13 cellular contexts compared by ENCODE assay signal in genomic region chr12:69252033-69252432, GRCh38. TPM values are rescaled to one million over a fixed set of nuclear protein-coding genes. Genes with fewer than 3 reads are reported as not detected.
A peak's percentile ranks its signal among the peaks of the same experiment; 100 is the strongest.
DNase-seq lines count a peak whose midpoint lies in the region; ATAC-seq and FAIRE-seq lines count a peak whose summit lies in the region.
"Had no signal": no experiment of that assay in that cellular context is flagged by ENCODE, and none has a peak within 500 bp of the region (broad histone marks: within the 10 kb centered on the region; RNA-seq: fewer than 3 reads in every experiment).

No MANE protein-coding gene starts in this region.

- H2BK5ac ChIP-seq in mesenchymal stem cell (ENCODE audit: low read depth, low read length, poor library complexity, severe bottlenecking) = no peak overlapping the region

- no peak overlapping the region for H3K14ac ChIP-seq in mesenchymal stem cell (ENCODE audit: low read length in 2 of 2)

- H3K4me1 ChIP-seq in mesenchymal stem cell (ENCODE audit: control insufficient read depth, insufficient read depth, low read depth, low read length) (peaks cover 1% of the 10 kb centered on the region), small intestine (ENCODE audit: control insufficient read depth in 2 of 2, insufficient read depth in 1 of 2, low read depth in 1 of 2, low read length in 1 of 2) (peaks cover 0 to 2% of the 10 kb centered on the region in 2 donors)

- H3K36me3 Mint-ChIP-seq in activated T-helper 17 cell treated with anti-CD3 and anti-CD28 coated beads, Interleukin-2, amount 50 U/mL, for 72 hours (ENCODE audit: low read depth) = peaks cover 86% of the 10 kb centered on the region

- H3K9me3 Mint-ChIP-seq in activated T-helper 17 cell treated with anti-CD3 and anti-CD28 coated beads, Interleukin-2, amount 50 U/mL, for 72 hours = no peaks in the 10 kb centered on the region
- H3K9me3 Mint-ChIP-seq: central memory CD8-positive, alpha-beta T cell had no signal

- H2AFZ ChIP-seq in mesenchymal stem cell (ENCODE audit: low read depth, low read length) = no peak overlapping the region

- H3K23ac ChIP-seq in mesenchymal stem cell (ENCODE audit: low read length in 2 of 2) = no peak overlapping the region

- no peak overlapping the region for H2BK12ac ChIP-seq in mesenchymal stem cell (ENCODE audit: low read length in 2 of 2)

- no peak overlapping the region for H4K91ac ChIP-seq in mesenchymal stem cell (ENCODE audit: low read length)

- no peak overlapping the region for H2BK15ac ChIP-seq in mesenchymal stem cell (ENCODE audit: low read depth, poor library complexity, severe bottlenecking)

- H3K18ac ChIP-seq in mesenchymal stem cell (ENCODE audit: low read depth in 1 of 2, low read length in 2 of 2) = no peak overlapping the region

- no peak overlapping the region for H4K8ac ChIP-seq in mesenchymal stem cell (ENCODE audit: low read length)

- no peak overlapping the region for H3K4me2 ChIP-seq in mesenchymal stem cell (ENCODE audit: low read length, poor library complexity, severe bottlenecking)

- WGBS in mesenchymal stem cell = 56% methylated on average over 1 of the region's 1 CpG
- 9 to 16% (median 15%) methylated on average over 1 of the region's 1 CpG for WGBS in small intestine, 3 donors

- in situ Hi-C loops in Caki2 (cut with HindIII; ENCODE audit: low pct_unique_long_range_greater_than_20kb, low sequenced_read_pairs) = loop anchor here (25.0 kb wide), 1 partner anchor 390 kb away; no protein-coding TSS in a partner anchor

- H3K27ac ChIP-seq in mesenchymal stem cell (ENCODE audit: low read length, poor library complexity, severe bottlenecking) = no peak overlapping the region
- H3K27ac ChIP-seq in small intestine (ENCODE audit: low read depth in 1 of 2, low read length in 1 of 2) = no peak overlapping the region

- peak; percentile 43 for ATAC-seq in activated T-helper 17 cell treated with anti-CD3 and anti-CD28 coated beads, Interleukin-2, amount 50 U/mL, for 72 hours (replicated peaks)
- ATAC-seq: Panc1; stimulated activated naive CD8-positive, alpha-beta T cell treated with anti-CD3 and anti-CD28 coated beads, Interleukin-15, Interleukin-2, amounts not matched to agents 100 U/mL and 50 U/mL, for 24 hours had no signal

- no peaks in the 10 kb centered on the region for H3K9me3 ChIP-seq in mesenchymal stem cell (ENCODE audit: control insufficient read depth, low read length)
- H3K9me3 ChIP-seq in small intestine (ENCODE audit: control insufficient read depth, low read depth) = no peaks in the 10 kb centered on the region

- H3K4me3 ChIP-seq in mesenchymal stem cell (ENCODE audit: insufficient read depth in 1 of 2, low read depth in 1 of 2, low read length in 2 of 2) = no peak overlapping the region
- no peak overlapping the region for H3K4me3 ChIP-seq in small intestine (ENCODE audit: low read depth in 1 of 2, low read length in 2 of 2)

- H2BK120ac ChIP-seq in mesenchymal stem cell (ENCODE audit: low read depth, low read length) = no peak overlapping the region

- H3K4ac ChIP-seq in mesenchymal stem cell (ENCODE audit: low read depth in 1 of 2, low read length in 2 of 2) = no peak overlapping the region

- DNase-seq in Caki2 (ENCODE audit: low read depth) (peak; percentile 30), HCEC 1CT (peak; percentile 22), mesenchymal stem cell (peak; percentile 58), small intestine (no peak), SKM-1 treated with dmso at 0.1 percent for 144 hours (lab: John Stamatoyannopoulos, UW; ENCODE audit: unreplicated experiment) (no peak), NCI-H187 (lab: John Stamatoyannopoulos, UW) (no peak)
- DNase-seq: activated T-cell treated with anti-CD3 and anti-CD28 coated beads, Interleukin-2, amount 50 U/mL, for 1 hour; kidney; NCI-H2107; stimulated activated naive CD8-positive, alpha-beta T cell treated with anti-CD3 and anti-CD28 coated beads, Interleukin-15, Interleukin-2, amounts not matched to agents 100 U/mL and 50 U/mL, for 24 hours had no signal

- no peak overlapping the region for H3K4me3 Mint-ChIP-seq in activated T-helper 17 cell treated with anti-CD3 and anti-CD28 coated beads, Interleukin-2, amount 50 U/mL, for 72 hours
- H3K4me3 Mint-ChIP-seq: central memory CD8-positive, alpha-beta T cell had no signal

- H3K79me1 ChIP-seq in mesenchymal stem cell (replicated peaks; ENCODE audit: low read length, poor library complexity, severe bottlenecking) = peaks cover 3% of the 10 kb centered on the region

- H3K27me3 Mint-ChIP-seq in activated T-helper 17 cell treated with anti-CD3 and anti-CD28 coated beads, Interleukin-2, amount 50 U/mL, for 72 hours = no peaks in the 10 kb centered on the region
- H3K27me3 Mint-ChIP-seq: central memory CD8-positive, alpha-beta T cell had no signal

- peak overlapping the region; percentile 80 for H3K27ac Mint-ChIP-seq in activated T-helper 17 cell treated with anti-CD3 and anti-CD28 coated beads, Interleukin-2, amount 50 U/mL, for 72 hours

- H3K9ac ChIP-seq in mesenchymal stem cell (ENCODE audit: low read length) = peak overlapping the region; percentile 13

- peaks cover 32% of the 10 kb centered on the region for H3K4me1 Mint-ChIP-seq in activated T-helper 17 cell treated with anti-CD3 and anti-CD28 coated beads, Interleukin-2, amount 50 U/mL, for 72 hours

- peaks cover 0 to 24% of the 10 kb centered on the region in 2 experiments for H3K36me3 ChIP-seq in mesenchymal stem cell (ENCODE audit: control insufficient read depth in 1 of 2, insufficient read depth in 2 of 2, low read depth in 1 of 2, low read length in 2 of 2)
- peaks cover 2 to 3% of the 10 kb centered on the region in 2 donors for H3K36me3 ChIP-seq in small intestine (ENCODE audit: control insufficient read depth in 2 of 2, insufficient read depth in 2 of 2, low read length in 2 of 2)

- no peaks in the 10 kb centered on the region for H3K27me3 ChIP-seq in mesenchymal stem cell (ENCODE audit: control insufficient read depth in 1 of 2, insufficient read depth in 1 of 2, low read length in 2 of 2)
- no peaks in the 10 kb centered on the region for H3K27me3 ChIP-seq in small intestine (ENCODE audit: control insufficient read depth in 2 of 2, insufficient read depth in 2 of 2, low read length in 2 of 2)

- no peak overlapping the region for H2AK5ac ChIP-seq in mesenchymal stem cell (ENCODE audit: low read length, severe bottlenecking)

- FAIRE-seq in small intestine (lab: Jason Lieb, UNC) = no peak
- FAIRE-seq: kidney had no signal

RNA-seq across cellular contexts. Expression of gene CPSF6, which starts 12.7 kb away (rescaled TPM):
- 35.7 and 38.7 TPM in 2 replicates for total RNA-seq in Caki2 (2014; rRNA removed; shearing (Covaris generic); ENCODE audit: low replicate concordance)
- 10 to 100 TPM; 66.3 to 91.8 TPM for total RNA-seq in activated T-helper 17 cell treated with anti-CD3 and anti-CD28 coated beads, Interleukin-2, amount 50 U/mL, for 72 hours
- 40.5 TPM for polyA plus RNA-seq in mesenchymal stem cell (2013, experiment 1 of 2)
- polyA plus RNA-seq in mesenchymal stem cell (2013, experiment 2 of 2) = 41.1 TPM
- 10 to 100 TPM; 11.0 to 26.2 (median 12.4) TPM for polyA plus RNA-seq in small intestine

Comparison
In these comparisons a context has a peak if more than half of its experiments do, and no peak if none do; other contexts are left out.
1. DNase-seq: peak in Caki2 (single experiment), HCEC 1CT (single experiment) and mesenchymal stem cell (single experiment); none in small intestine (single experiment), SKM-1 treated with dmso at 0.1 percent for 144 hours (single experiment) and NCI-H187 (0 of 2).